In the genomic region with DNA sequence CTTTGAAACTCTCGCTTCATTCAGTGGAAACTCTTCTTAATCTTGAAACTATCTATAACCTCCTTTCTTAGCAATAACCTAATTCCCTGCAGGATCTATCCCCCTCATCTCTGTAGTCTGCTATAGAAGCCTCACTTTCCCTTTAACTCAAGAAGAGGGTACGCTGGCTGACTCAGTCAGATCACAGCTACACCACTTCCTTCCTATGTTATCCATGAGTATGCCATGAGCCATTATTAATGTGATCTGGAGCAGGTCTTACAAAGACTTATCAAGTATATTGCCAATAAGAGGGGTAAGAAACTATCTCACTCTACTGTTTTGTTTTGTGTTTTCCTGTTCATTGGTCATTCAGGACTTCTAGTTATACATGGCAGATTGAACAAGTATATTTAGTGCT, we compare ENCODE assay signal across 21 cellular contexts.
DNase-seq lines count a peak whose midpoint lies in the region; ATAC-seq and TF ChIP-seq lines count a peak whose summit lies in the region.
"Had no signal": no experiment of that assay in that cellular context is flagged by ENCODE, and none has a peak within 500 bp of the region (broad histone marks: within the 10 kb centered on the region; RNA-seq: fewer than 3 reads in every experiment).

No MANE protein-coding gene starts in this region.

- no peaks in the 10 kb centered on the region for H3K9me3 ChIP-seq in RWPE2 (ENCODE audit: severe bottlenecking)
- peaks cover 0 to 3% of the 10 kb centered on the region in 2 donors for H3K9me3 ChIP-seq in lung (ENCODE audit: control insufficient read depth in 2 of 2, insufficient read depth in 1 of 2, low read length in 1 of 2)
- H3K9me3 ChIP-seq: BLaER1 treated with 17β-estradiol and CSF1 and Interleukin-3, amounts not matched to agents 10 nM and 100 nM; Caco-2; Peyer's patch; SJCRH30 had no signal

- no peak for ATAC-seq in RWPE2 (ENCODE audit: low read depth)
- no peak for ATAC-seq in lung (ENCODE audit: insufficient read depth, low FRiP score)
- ATAC-seq in HG02588 (IDR thresholded peaks at IDR 0.05; ENCODE audit: unreplicated experiment) = no peak
- ATAC-seq: Right ventricle myocardium inferior, SK-N-SH treated with all-trans-retinoic acid at 6 μM for 48 hours had no signal

- no peak for TF ChIP-seq CTCF in RWPE2 (IDR thresholded peaks at IDR 0.05; ENCODE audit: poor library complexity, severe bottlenecking)
- TF ChIP-seq CTCF in epithelial cell of esophagus (IDR thresholded peaks at IDR 0.05; ENCODE audit: insufficient read depth, low read depth, low read length, missing control alignments) = no peak
- TF ChIP-seq CTCF in lung (IDR thresholded peaks at IDR 0.05; ENCODE audit: control extremely low read depth, extremely low read depth) = no peak

- no peaks in the 10 kb centered on the region for H3K36me3 ChIP-seq in RWPE2 (ENCODE audit: low read depth)
- H3K36me3 ChIP-seq in lung (ENCODE audit: control insufficient read depth in 2 of 2, insufficient read depth in 2 of 2, low read length in 2 of 2) = no peaks in the 10 kb centered on the region
- H3K36me3 ChIP-seq: BLaER1 treated with 17β-estradiol and CSF1 and Interleukin-3, amounts not matched to agents 10 nM and 100 nM; Peyer's patch; SJCRH30 had no signal

- H3K27me3 ChIP-seq in RWPE2 (ENCODE audit: insufficient read depth, poor library complexity, severe bottlenecking) (no peaks in the 10 kb centered on the region), lung (ENCODE audit: control insufficient read depth, insufficient read depth) (no peaks in the 10 kb centered on the region)
- H3K27me3 ChIP-seq: Peyer's patch, SJCRH30 had no signal

- 58 to 70% methylated on average over 2 of the region's 2 CpGs for WGBS in lung, 2 donors

- H3K4me3 ChIP-seq in RWPE2 (ENCODE audit: severe bottlenecking) (no peak overlapping the region), epithelial cell of esophagus (ENCODE audit: low read length) (no peak overlapping the region), lung (no peak overlapping the region)
- H3K4me3 ChIP-seq: BLaER1 treated with 17β-estradiol and CSF1 and Interleukin-3, amounts not matched to agents 10 nM and 100 nM; Peyer's patch; SJCRH30 had no signal

- H3K27ac ChIP-seq in RWPE2 (ENCODE audit: poor library complexity, severe bottlenecking) (peak overlapping the region; percentile 78), lung (ENCODE audit: low read depth in 1 of 2, low read length in 1 of 2) (peak overlapping the region in 1 of 2 donors; percentile 6)
- H3K27ac ChIP-seq: BLaER1 treated with 17β-estradiol and CSF1 and Interleukin-3, amounts not matched to agents 10 nM and 100 nM; KMS-11; Peyer's patch; SJCRH30 had no signal

- DNase-seq in HT1080 (ENCODE audit: low read depth) (peak; percentile 61), RWPE2 (ENCODE audit: low spot score) (no peak), epithelial cell of esophagus (ENCODE audit: low read depth) (peak; percentile 36), lung (ENCODE audit: low spot score) (peak; percentile 11), GDM1 (lab: John Stamatoyannopoulos, UW) (no peak), germinal center (ENCODE audit: low spot score) (no peak)
- DNase-seq: AML-193; Caco-2; CD4-positive, alpha-beta T cell; HCEC 1CT; NCI-H1048; NCI-H1417; NCI-H1694; NCI-H2029 treated with DMSO at 0.1 percent for 48 hours; Peyer's patch; SJCRH30 had no signal

- peaks cover 28% of the 10 kb centered on the region for H3K4me1 ChIP-seq in RWPE2 (ENCODE audit: insufficient read depth, poor library complexity, severe bottlenecking)
- peaks cover 5 to 10% of the 10 kb centered on the region in 2 donors for H3K4me1 ChIP-seq in lung (ENCODE audit: control insufficient read depth in 2 of 2, insufficient read depth in 2 of 2, low read length in 2 of 2)
- H3K4me1 ChIP-seq: SJCRH30 had no signal

Comparison
In these comparisons a context has a peak if more than half of its experiments do, and no peak if none do; other contexts are left out.
1. DNase-seq: peak in HT1080 (single experiment), epithelial cell of esophagus (single experiment) and lung (single experiment); none in RWPE2 (single experiment), GDM1 (single experiment) and germinal center (single experiment).